9 cellular contexts compared by ENCODE assay signal in genomic region chr18:12092398-12093229, GRCh38. TPM values are rescaled to one million over a fixed set of nuclear protein-coding genes. Genes with fewer than 3 reads are reported as not detected.
DNase-seq lines count a peak whose midpoint lies in the region; ATAC-seq and TF ChIP-seq lines count a peak whose summit lies in the region.
"Had no signal": no experiment of that assay in that cellular context is flagged by ENCODE, and none has a peak within 500 bp of the region (broad histone marks: within the 10 kb centered on the region; RNA-seq: fewer than 3 reads in every experiment).

No MANE protein-coding gene starts in this region.

- BruUV-seq in PC-3 (replicated peaks; lab: Mats Ljungman, UMichigan): no TSS peak

- H3K27ac ChIP-seq in PC-3 (ENCODE audit: low read length): no peak overlapping the region
- H3K27ac ChIP-seq in CD4-positive, alpha-beta memory T cell (ENCODE audit: low read depth, low read length): no peak overlapping the region

- H3F3A ChIP-seq in PC-3 (ENCODE audit: low read length, unreplicated experiment): no peaks in the 10 kb centered on the region

- H3K9me3 ChIP-seq in PC-3 (ENCODE audit: low read length): no peaks in the 10 kb centered on the region
- no peaks in the 10 kb centered on the region for H3K9me3 ChIP-seq in CD4-positive, alpha-beta memory T cell (ENCODE audit: control insufficient read depth in 1 of 2, low read length in 2 of 2)

- H3K27ac Mint-ChIP-seq in CD4-positive, alpha-beta memory T cell: no peak overlapping the region
- no peak overlapping the region for H3K27ac Mint-ChIP-seq in CD14-positive monocyte

- CTCF ChIA-PET in PC-3 (lab: Charles Lee): interaction anchor here (0.5 kb wide), 1 partner anchor 122 kb away, joined by 3 read pairs; no protein-coding TSS in a partner anchor
- CTCF ChIA-PET in CD4-positive, alpha-beta memory T cell (lab: Charles Lee; ENCODE audit: partially characterized antibody): no interaction called here

- peaks cover 0 to 3% (median 0%) of the 10 kb centered on the region in 8 donors for H3K9me3 Mint-ChIP-seq in CD4-positive, alpha-beta memory T cell
- H3K9me3 Mint-ChIP-seq in CD14-positive monocyte: peaks cover 4 to 13% (median 9%) of the 10 kb centered on the region in 7 donors

- H3K4me3 ChIP-seq in HFF-Myc (replicated peaks; ENCODE audit: low read depth, low read length): no peak overlapping the region
- H3K4me3 ChIP-seq in PC-3 (ENCODE audit: low read length): no peak overlapping the region
- H3K4me3 ChIP-seq in CD4-positive, alpha-beta memory T cell (ENCODE audit: low read length in 2 of 2): no peak overlapping the region

- POLR2A ChIA-PET in PC-3 (lab: Charles Lee; ENCODE audit: unreplicated experiment): no interaction called here
- POLR2A ChIA-PET in CD4-positive, alpha-beta memory T cell (lab: Charles Lee; ENCODE audit: partially characterized antibody): no interaction called here

- H3K4me2 ChIP-seq in PC-3 (ENCODE audit: low read length): peak overlapping the region; percentile 67

- no peak overlapping the region for H3K4me3 Mint-ChIP-seq in CD4-positive, alpha-beta memory T cell
- H3K4me3 Mint-ChIP-seq in CD14-positive monocyte: no peak overlapping the region

- no peaks in the 10 kb centered on the region for H3K36me3 ChIP-seq in PC-3 (ENCODE audit: low read depth, low read length)
- H3K36me3 ChIP-seq in CD4-positive, alpha-beta memory T cell (ENCODE audit: insufficient read depth, low read length): no peaks in the 10 kb centered on the region

- peaks cover 0 to 5% of the 10 kb centered on the region in 2 donors for H3K27me3 Mint-ChIP-seq in CD4-positive, alpha-beta memory T cell
- peaks cover 0 to 3% (median 2%) of the 10 kb centered on the region in 3 donors for H3K27me3 Mint-ChIP-seq in CD14-positive monocyte (ENCODE audit: low read depth in 3 of 3)

- peak; percentile 9 for DNase-seq in DMS153 treated with DMSO at 0.1 percent for 48 hours (lab: John Stamatoyannopoulos, UW; ENCODE audit: unreplicated experiment)
- no peak for DNase-seq in HFF-Myc (ENCODE audit: extremely low read depth, low read depth)
- peak; percentile 84 for DNase-seq in PC-3
- peak; percentile 72 for DNase-seq in iPS-NIHi7 (ENCODE audit: extremely low spot score)
- DNase-seq in hypothalamus (lab: John Stamatoyannopoulos, UW): no peak
- DNase-seq in CD4-positive, alpha-beta memory T cell: no peak
- no peak for DNase-seq in CD14-positive monocyte (ENCODE audit: low spot score)
- DNase-seq: activated effector memory CD4-positive, alpha-beta T cell treated with Interleukin-2 at 50 U/mL for 16 hours had no signal

- TF ChIP-seq CTCF in HFF-Myc (IDR thresholded peaks at IDR 0.05; ENCODE audit: low read depth, low read length, missing control alignments): peak; percentile 18
- peak; percentile 89 for TF ChIP-seq CTCF in PC-3 (conservative IDR thresholded peaks at IDR 0.05; ENCODE audit: low read depth, low read length)
- no peak for TF ChIP-seq CTCF in CD14-positive monocyte (IDR thresholded peaks at IDR 0.05)

- peak overlapping the region; percentile 65 for H2AFZ ChIP-seq in PC-3 (ENCODE audit: low read length)

- peak; percentile 100 for ATAC-seq in PC-3
- ATAC-seq in HG03342 (IDR thresholded peaks at IDR 0.05; ENCODE audit: unreplicated experiment): no peak

- no peaks in the 10 kb centered on the region for H3K79me2 ChIP-seq in PC-3 (ENCODE audit: low read length)

- no peaks in the 10 kb centered on the region for H3K9me2 ChIP-seq in PC-3 (replicated peaks; ENCODE audit: low read length)

- H3K4me1 Mint-ChIP-seq in CD4-positive, alpha-beta memory T cell: no peaks in the 10 kb centered on the region
- H3K4me1 Mint-ChIP-seq in CD14-positive monocyte: no peaks in the 10 kb centered on the region

- no peaks in the 10 kb centered on the region for H4K20me1 ChIP-seq in PC-3 (ENCODE audit: low read length)

- no peak overlapping the region for H3K9ac ChIP-seq in PC-3 (ENCODE audit: low read length)

- H3K27me3 ChIP-seq in PC-3 (ENCODE audit: low read length): no peaks in the 10 kb centered on the region
- H3K27me3 ChIP-seq in CD4-positive, alpha-beta memory T cell (ENCODE audit: insufficient read depth, low read length): no peaks in the 10 kb centered on the region

- H3K4me1 ChIP-seq in PC-3 (ENCODE audit: insufficient read depth, low read length): peaks cover 6% of the 10 kb centered on the region
- no peaks in the 10 kb centered on the region for H3K4me1 ChIP-seq in CD4-positive, alpha-beta memory T cell (ENCODE audit: insufficient read depth, low read length)

- intact Hi-C loops in PC-3 (cut with micrococcal nuclease): loop anchor here (1.0 kb wide), 3 partner anchors 29 to 179 kb away; no protein-coding TSS in a partner anchor
- intact Hi-C loops in CD4-positive, alpha-beta memory T cell (cut with micrococcal nuclease): no loop called here
- intact Hi-C loops in CD14-positive monocyte (cut with micrococcal nuclease): no loop called here

- H3K36me3 Mint-ChIP-seq in CD4-positive, alpha-beta memory T cell: no peaks in the 10 kb centered on the region
- no peaks in the 10 kb centered on the region for H3K36me3 Mint-ChIP-seq in CD14-positive monocyte

RNA-seq across cellular contexts. Expression of gene ANKRD62, which starts 1.0 kb away (rescaled TPM):
- not detected in 2 replicates for total RNA-seq in PC-3 (2014; rRNA removed)
- not detected for total RNA-seq in CD4-positive, alpha-beta memory T cell
- not detected for polyA plus RNA-seq in CD4-positive, alpha-beta memory T cell
- polyA plus RNA-seq in CD14-positive monocyte: not detected

Comparison
In these comparisons a context has a peak if more than half of its experiments do, and no peak if none do; other contexts are left out.
1. DNase-seq: peak in DMS153 treated with DMSO at 0.1 percent for 48 hours (single experiment), PC-3 (single experiment) and iPS-NIHi7 (single experiment); none in HFF-Myc (single experiment), hypothalamus (0 of 51), CD4-positive, alpha-beta memory T cell (0 of 5) and CD14-positive monocyte (single experiment).